Comparison of ENCODE assay signal across 27 cellular contexts in genomic region chr21:31119199-31119598, GRCh38.
"Had no signal": no experiment of that assay in that cellular context is flagged by ENCODE, and none has a peak within 500 bp of the region (broad histone marks: within the 10 kb centered on the region; RNA-seq: fewer than 3 reads in every experiment).

No MANE protein-coding gene starts in this region.

- H3K4me2 ChIP-seq: hepatocyte had no signal

- H3K36me3 ChIP-seq: left ventricle myocardium inferior, pancreas, prostate gland, thoracic aorta, tibial artery, upper lobe of right lung had no signal

- ATAC-seq: natural killer cell; pancreas; right cardiac atrium; sciatic nerve; stimulated activated naive B cell treated with anti-CD40 and anti-IgM and Interleukin-4, amounts not matched to agents 10 μg/mL and 1 μg/mL and 100 μg/mL, for 72 hours; stimulated activated naive CD8-positive, alpha-beta T cell treated with anti-CD3 and anti-CD28 coated beads, Interleukin-15, Interleukin-2, amounts not matched to agents 100 U/mL and 50 U/mL, for 24 hours; upper lobe of right lung had no signal

- H3K79me2 ChIP-seq: hepatocyte had no signal

- H3K27me3 Mint-ChIP-seq: naive B cell; stimulated activated naive B cell treated with anti-CD40 and anti-IgM and Interleukin-4, amounts not matched to agents 10 μg/mL and 1 μg/mL and 100 μg/mL, for 72 hours had no signal

- DNase-seq: islet precursor cell; left ventricle myocardium inferior; mesendoderm; naive B cell; natural killer cell; pancreas; posterior cingulate gyrus; retina; right cardiac atrium; stimulated activated CD4-positive, alpha-beta T cell treated with anti-CD3 and anti-CD28 coated beads, Interleukin-12 subunit alpha, Interleukin-12 subunit beta, amount 100 ng/mL, for 4 hours; stimulated activated CD4-positive, alpha-beta T cell treated with anti-CD3 and anti-CD28 coated beads, Interleukin-15, amount 100 ng/mL, for 24 hours; stimulated activated CD4-positive, alpha-beta T cell treated with anti-CD3 and anti-CD28 coated beads, Interleukin-2, amount 100 ng/mL, for 24 hours; stimulated activated CD4-positive, alpha-beta T cell treated with anti-CD3 and anti-CD28 coated beads, Interleukin-4, amount 100 ng/mL, for 1 hour; stimulated activated naive B cell treated with anti-CD40 and anti-IgM and Interleukin-4, amounts not matched to agents 10 μg/mL and 1 μg/mL and 100 μg/mL, for 72 hours; stimulated activated naive CD8-positive, alpha-beta T cell treated with anti-CD3 and anti-CD28 coated beads, Interleukin-15, Interleukin-2, amounts not matched to agents 100 U/mL and 50 U/mL, for 24 hours; tibial artery; trophoblast cell; upper lobe of right lung had no signal

- H3K9me3 ChIP-seq: left ventricle myocardium inferior, pancreas, prostate gland, suprapubic skin, thoracic aorta, tibial artery, upper lobe of right lung had no signal

- H3K4me1 ChIP-seq: pancreas, prostate gland, tibial artery, upper lobe of right lung had no signal

- H3K27me3 ChIP-seq: hepatocyte, pancreas, suprapubic skin, tibial artery, upper lobe of right lung had no signal

- H3K9me3 Mint-ChIP-seq: mesothelial cell of epicardium, naive B cell, natural killer cell had no signal

- H3K27ac Mint-ChIP-seq: mesothelial cell of epicardium; natural killer cell; stimulated activated naive B cell treated with anti-CD40 and anti-IgM and Interleukin-4, amounts not matched to agents 10 μg/mL and 1 μg/mL and 100 μg/mL, for 72 hours had no signal

- H3K4me1 Mint-ChIP-seq: mesothelial cell of epicardium; naive B cell; natural killer cell; stimulated activated naive B cell treated with anti-CD40 and anti-IgM and Interleukin-4, amounts not matched to agents 10 μg/mL and 1 μg/mL and 100 μg/mL, for 72 hours had no signal

- H3K27ac ChIP-seq: hepatocyte, left ventricle myocardium inferior, pancreas, prostate gland, skin epidermis, suprapubic skin, thoracic aorta, tibial artery, upper lobe of right lung had no signal

- H2AFZ ChIP-seq: hepatocyte had no signal

- FAIRE-seq: pancreas, urothelium cell line had no signal

- H3K4me3 ChIP-seq: hepatocyte, left ventricle myocardium inferior, lung, pancreas, prostate gland, skin epidermis, suprapubic skin, thoracic aorta, tibial artery, upper lobe of right lung had no signal

- H3K4me3 Mint-ChIP-seq: mesothelial cell of epicardium; naive B cell; natural killer cell; stimulated activated naive B cell treated with anti-CD40 and anti-IgM and Interleukin-4, amounts not matched to agents 10 μg/mL and 1 μg/mL and 100 μg/mL, for 72 hours had no signal

- H3K36me3 Mint-ChIP-seq: naive B cell, natural killer cell had no signal
